In genomic region chr5:149665416-149666163, GRCh38 we compare ENCODE assay signal across 12 cellular contexts.
"Had no signal": no experiment of that assay in that cellular context is flagged by ENCODE, and none has a peak within 500 bp of the region (broad histone marks: within the 10 kb centered on the region; RNA-seq: fewer than 3 reads in every experiment).

No MANE protein-coding gene starts in this region.

- H3K4me1 ChIP-seq: lower lobe of right lung, testis had no signal

- H3K27me3 ChIP-seq: testis had no signal

- H3K27ac ChIP-seq: lower lobe of right lung, testis, VCaP had no signal

- H3K4me3 ChIP-seq: lower lobe of right lung, testis had no signal

- H3K4me1 Mint-ChIP-seq: mesothelial cell of epicardium had no signal

- DNase-seq: activated CD4-positive, alpha-beta memory T cell treated with anti-CD3 and anti-CD28 coated beads, Interleukin-2, amount 10 ng/mL, durations not matched to agents 7 days and 5 days; activated naive CD4-positive, alpha-beta T cell treated with anti-CD3 and anti-CD28 coated beads for 36 hours; central memory CD4-positive, alpha-beta T cell; effector memory CD8-positive, alpha-beta T cell; hypothalamus; stimulated activated CD4-positive, alpha-beta T cell treated with anti-CD3 and anti-CD28 coated beads, Interleukin-4, amount 100 ng/mL, for 1 hour; T-helper 1 cell; testis had no signal

- H3K27ac Mint-ChIP-seq: activated CD4-positive, alpha-beta memory T cell treated with anti-CD3 and anti-CD28 coated beads, Interleukin-2, amount 10 ng/mL, durations not matched to agents 7 days and 5 days; activated naive CD4-positive, alpha-beta T cell treated with anti-CD3 and anti-CD28 coated beads for 36 hours; effector memory CD8-positive, alpha-beta T cell; mesothelial cell of epicardium; stimulated activated naive CD8-positive, alpha-beta T cell treated with anti-CD3 and anti-CD28 coated beads, Interleukin-15, Interleukin-2, amounts not matched to agents 100 ng/mL and 50 ng/mL, for 24 hours had no signal

- H3K4me3 Mint-ChIP-seq: activated CD4-positive, alpha-beta memory T cell treated with anti-CD3 and anti-CD28 coated beads, Interleukin-2, amount 10 ng/mL, durations not matched to agents 7 days and 5 days; activated naive CD4-positive, alpha-beta T cell treated with anti-CD3 and anti-CD28 coated beads for 36 hours; effector memory CD8-positive, alpha-beta T cell; mesothelial cell of epicardium; stimulated activated naive CD8-positive, alpha-beta T cell treated with anti-CD3 and anti-CD28 coated beads, Interleukin-15, Interleukin-2, amounts not matched to agents 100 ng/mL and 50 ng/mL, for 24 hours had no signal

- H3K36me3 Mint-ChIP-seq: mesothelial cell of epicardium had no signal

- H3K36me3 ChIP-seq: lower lobe of right lung had no signal

- H3K9me3 ChIP-seq: testis had no signal

- ATAC-seq: effector memory CD8-positive, alpha-beta T cell had no signal
